1 cellular context compared by ENCODE assay signal in genomic region chr1:6507037-6507428, GRCh38.
TF ChIP-seq lines count a peak whose summit lies in the region.

No MANE protein-coding gene starts in this region.

TF ChIP-seq in H1, 55 proteins besides CTCF, POLR2A, EP300 and RAD21:
- no peak for TF ChIP-seq BCL11A (IDR thresholded peaks at IDR 0.05; ENCODE audit: low read depth in 2 of 2, low read length in 2 of 2)
- TF ChIP-seq SUZ12 (IDR thresholded peaks at IDR 0.05; ENCODE audit: low read length): no peak
- TF ChIP-seq ATF2 (IDR thresholded peaks at IDR 0.05; ENCODE audit: low read length): no peak
- TF ChIP-seq CHD7 (IDR thresholded peaks at IDR 0.05; ENCODE audit: insufficient replicate concordance, low read length): no peak
- no peak for TF ChIP-seq TAF1 (IDR thresholded peaks at IDR 0.05; ENCODE audit: low read depth, low read length)
- TF ChIP-seq RXRA (IDR thresholded peaks at IDR 0.05; ENCODE audit: insufficient read depth, low read depth, low read length): no peak
- no peak for TF ChIP-seq YY1 (IDR thresholded peaks at IDR 0.05; ENCODE audit: low read depth, low read length)
- no peak for TF ChIP-seq TAF7 (optimal IDR thresholded peaks at IDR 0.05; ENCODE audit: borderline replicate concordance, low read depth, low read length)
- no peak for TF ChIP-seq PHF8 (conservative IDR thresholded peaks at IDR 0.05; ENCODE audit: low read depth, low read length)
- TF ChIP-seq RFX5 (IDR thresholded peaks at IDR 0.05; ENCODE audit: borderline replicate concordance, low read depth, low read length): no peak
- no peak for TF ChIP-seq MAFK (IDR thresholded peaks at IDR 0.05; ENCODE audit: low read depth, low read length)
- no peak for TF ChIP-seq ATF3 (IDR thresholded peaks at IDR 0.05; ENCODE audit: insufficient read depth, low read depth, low read length)
- TF ChIP-seq BRCA1 (IDR thresholded peaks at IDR 0.05; ENCODE audit: low read depth, low read length): no peak
